Comparison of ENCODE assay signal across 1 cellular context in genomic region chr15:72770673-72771328, GRCh38.
TF ChIP-seq lines count a peak whose summit lies in the region.

No MANE protein-coding gene starts in this region.

TF ChIP-seq in HCT116, 20 proteins besides CTCF, POLR2A, EP300 and RAD21 (continued from another document):
- TF ChIP-seq ZNF274 (IDR thresholded peaks at IDR 0.05; ENCODE audit: low read depth, low read length) = no peak
- TF ChIP-seq EGR1 (IDR thresholded peaks at IDR 0.05; ENCODE audit: low read depth) = no peak
- no peak for TF ChIP-seq ATF3 (IDR thresholded peaks at IDR 0.05)
- no peak for TF ChIP-seq CBX3 (IDR thresholded peaks at IDR 0.05; ENCODE audit: low read depth)
- TF ChIP-seq TCF7L2 (IDR thresholded peaks at IDR 0.05; ENCODE audit: borderline replicate concordance, extremely low read depth, insufficient read depth, insufficient read length) = no peak
- TF ChIP-seq ELF1 (IDR thresholded peaks at IDR 0.05; ENCODE audit: borderline replicate concordance, low read depth) = no peak
